In the genomic region with DNA sequence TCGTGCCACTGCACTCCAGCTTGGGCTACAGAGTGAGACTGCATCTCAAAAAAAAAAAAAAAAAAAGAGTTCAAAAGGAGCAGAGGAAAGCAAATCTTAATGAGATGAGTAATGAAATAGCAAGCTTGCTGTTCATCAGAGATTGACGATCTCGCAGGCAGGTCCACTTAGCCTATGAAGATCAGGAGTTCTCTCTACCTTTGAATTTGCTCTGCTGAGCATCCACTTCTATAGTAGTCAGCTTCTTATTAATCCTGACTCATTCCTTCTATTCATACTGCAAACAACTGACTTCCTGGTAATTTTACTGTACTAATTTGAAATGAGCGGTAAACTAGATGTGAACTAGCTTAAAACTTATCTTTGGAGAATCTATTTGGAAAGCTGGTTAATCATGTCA, we compare ENCODE assay signal across 26 cellular contexts.
DNase-seq lines count a peak whose midpoint lies in the region; ATAC-seq, FAIRE-seq and TF ChIP-seq lines count a peak whose summit lies in the region.
"Had no signal": no experiment of that assay in that cellular context is flagged by ENCODE, and none has a peak within 500 bp of the region (broad histone marks: within the 10 kb centered on the region; RNA-seq: fewer than 3 reads in every experiment).

No MANE protein-coding gene starts in this region.

- no peak for TF ChIP-seq POLR2A in GM12892 (IDR thresholded peaks at IDR 0.05; ENCODE audit: low read depth, low read length)

- POLR2A ChIA-PET in A673 (lab: Charles Lee; ENCODE audit: low non-redundant PET) (no interaction called here), Panc1 (lab: Charles Lee) (no interaction called here)

- no TSS peak for BruUV-seq in A673 (replicated peaks; lab: Mats Ljungman, UMichigan)
- no TSS peak for BruUV-seq in Panc1 (replicated peaks; lab: Mats Ljungman, UMichigan)

- peaks cover 21% of the 10 kb centered on the region for H3K27me3 Mint-ChIP-seq in central memory CD8-positive, alpha-beta T cell
- H3K27me3 Mint-ChIP-seq: activated naive CD4-positive, alpha-beta T cell treated with anti-CD3 and anti-CD28 coated beads, Interleukin-2, amount 10 ng/mL, durations not matched to agents 7 days and 5 days; memory B cell had no signal

- ATAC-seq in Panc1, result peak; percentile 88
- ATAC-seq in central memory CD8-positive, alpha-beta T cell (replicated peaks; ENCODE audit: extremely low read depth, poor library complexity, severe bottlenecking), result no peak
- no peak for ATAC-seq in upper lobe of right lung
- ATAC-seq: effector memory CD8-positive, alpha-beta T cell; left cardiac atrium had no signal

- TF ChIP-seq CTCF in A673 (conservative IDR thresholded peaks at IDR 0.05; ENCODE audit: low read depth, low read length) (no peak), Panc1 (IDR thresholded peaks at IDR 0.05) (no peak), upper lobe of right lung (IDR thresholded peaks at IDR 0.05) (no peak)

- peak overlapping the region; percentile 51 for H3K27ac Mint-ChIP-seq in central memory CD8-positive, alpha-beta T cell (ENCODE audit: low read depth)
- H3K27ac Mint-ChIP-seq: activated naive CD4-positive, alpha-beta T cell treated with anti-CD3 and anti-CD28 coated beads, Interleukin-2, amount 10 ng/mL, durations not matched to agents 7 days and 5 days; CD8-positive, alpha-beta memory T cell; effector memory CD8-positive, alpha-beta T cell; memory B cell had no signal

- peak; percentile 32 for DNase-seq in SIG-M5 treated with dmso at 0.1 percent for 504 hours (lab: John Stamatoyannopoulos, UW; ENCODE audit: unreplicated experiment)
- no peak for DNase-seq in SIG-M5 (lab: John Stamatoyannopoulos, UW)
- DNase-seq in A673 (ENCODE audit: low spot score), result peak; percentile 7
- peak; percentile 69 for DNase-seq in Panc1 (ENCODE audit: low read depth, low spot score)
- no peak for DNase-seq in central memory CD8-positive, alpha-beta T cell (ENCODE audit: low spot score in 2 of 2)
- no peak for DNase-seq in NCI-H1105 (lab: John Stamatoyannopoulos, UW)
- no peak for DNase-seq in upper lobe of right lung
- DNase-seq in GM12892 (ENCODE audit: insufficient read length), result no peak
- DNase-seq: activated naive CD4-positive, alpha-beta T cell treated with anti-CD3 and anti-CD28 coated beads, Interleukin-2, amount 10 ng/mL, durations not matched to agents 7 days and 5 days; CD8-positive, alpha-beta memory T cell; effector memory CD8-positive, alpha-beta T cell; KG1; left cardiac atrium; MV-4-11; NCI-H1694 treated with DMSO at 0.1 percent for 48 hours; NCI-H69; SJCRH30; small intestine; stimulated activated CD4-positive, alpha-beta T cell treated with anti-CD3 and anti-CD28 coated beads, Interleukin-4, amount 100 ng/mL, for 24 hours; stimulated activated naive CD4-positive, alpha-beta T cell treated with Interleukin-2 at 50 U/mL for 16 hours; T-helper 1 cell; thyroid gland had no signal

- intact Hi-C loops in A673 (cut with micrococcal nuclease; ENCODE audit: unreplicated experiment) (no loop called here), Panc1 (cut with micrococcal nuclease; ENCODE audit: unreplicated experiment) (no loop called here), upper lobe of right lung (cut with DNase I) (no loop called here)

- H3K4me3 Mint-ChIP-seq in central memory CD8-positive, alpha-beta T cell, result no peak overlapping the region
- H3K4me3 Mint-ChIP-seq: activated naive CD4-positive, alpha-beta T cell treated with anti-CD3 and anti-CD28 coated beads, Interleukin-2, amount 10 ng/mL, durations not matched to agents 7 days and 5 days; CD8-positive, alpha-beta memory T cell; effector memory CD8-positive, alpha-beta T cell; memory B cell had no signal

- in situ Hi-C loops in Panc1 (cut with HindIII; ENCODE audit: low pct_unique_long_range_greater_than_20kb, low sequenced_read_pairs), result no loop called here

- H3K27ac ChIP-seq in A673 (ENCODE audit: low read depth, low read length, poor library complexity, severe bottlenecking) (no peak overlapping the region), Panc1 (ENCODE audit: low read length) (no peak overlapping the region), upper lobe of right lung (no peak overlapping the region)
- H3K27ac ChIP-seq: 22Rv1, ascending aorta, neutrophil, SJCRH30, thyroid gland had no signal

- FAIRE-seq in GM12892 (lab: Jason Lieb, UNC), result no peak
- FAIRE-seq: small intestine had no signal

- no peaks in the 10 kb centered on the region for H3K9me3 Mint-ChIP-seq in central memory CD8-positive, alpha-beta T cell
- H3K9me3 Mint-ChIP-seq: activated naive CD4-positive, alpha-beta T cell treated with anti-CD3 and anti-CD28 coated beads, Interleukin-2, amount 10 ng/mL, durations not matched to agents 7 days and 5 days; CD8-positive, alpha-beta memory T cell; effector memory CD8-positive, alpha-beta T cell had no signal

- CTCF ChIA-PET in A673 (lab: Charles Lee), result no interaction called here
- CTCF ChIA-PET in Panc1 (lab: Charles Lee), result no interaction called here

- no peaks in the 10 kb centered on the region for H3K4me1 Mint-ChIP-seq in central memory CD8-positive, alpha-beta T cell
- H3K4me1 Mint-ChIP-seq: activated naive CD4-positive, alpha-beta T cell treated with anti-CD3 and anti-CD28 coated beads, Interleukin-2, amount 10 ng/mL, durations not matched to agents 7 days and 5 days; memory B cell had no signal

- no peaks in the 10 kb centered on the region for H3K4me1 ChIP-seq in A673 (ENCODE audit: insufficient read depth, low read length, poor library complexity, severe bottlenecking)
- H3K4me1 ChIP-seq in Panc1 (ENCODE audit: control insufficient read depth, insufficient read depth, low read length), result no peaks in the 10 kb centered on the region
- no peaks in the 10 kb centered on the region for H3K4me1 ChIP-seq in upper lobe of right lung
- H3K4me1 ChIP-seq: ascending aorta, SJCRH30, thyroid gland had no signal

- H3K4me3 ChIP-seq in A673 (ENCODE audit: low read depth, low read length, poor library complexity, severe bottlenecking) (no peak overlapping the region), Panc1 (ENCODE audit: low read depth in 2 of 2, low read length in 2 of 2) (no peak overlapping the region), upper lobe of right lung (no peak overlapping the region)
- H3K4me3 ChIP-seq: ascending aorta, SJCRH30, thyroid gland had no signal

- H3K27me3 ChIP-seq in A673 (replicated peaks; ENCODE audit: insufficient read depth, low read depth, low read length, poor library complexity) (no peaks in the 10 kb centered on the region), Panc1 (ENCODE audit: control insufficient read depth, insufficient read depth, low read length) (no peaks in the 10 kb centered on the region), upper lobe of right lung (no peaks in the 10 kb centered on the region)
- H3K27me3 ChIP-seq: ascending aorta, neutrophil, SJCRH30, thyroid gland had no signal

- no peaks in the 10 kb centered on the region for H3K9me3 ChIP-seq in A673 (ENCODE audit: low read depth, low read length, poor library complexity, severe bottlenecking)
- H3K9me3 ChIP-seq in Panc1 (ENCODE audit: control insufficient read depth, insufficient read depth, low read depth, low read length), result no peaks in the 10 kb centered on the region
- H3K9me3 ChIP-seq in upper lobe of right lung, result no peaks in the 10 kb centered on the region
- H3K9me3 ChIP-seq: ascending aorta, neutrophil, SJCRH30, thyroid gland had no signal

- H3K36me3 ChIP-seq in A673 (ENCODE audit: insufficient read depth, low read length, poor library complexity, severe bottlenecking), result no peaks in the 10 kb centered on the region
- no peaks in the 10 kb centered on the region for H3K36me3 ChIP-seq in Panc1 (ENCODE audit: control insufficient read depth, insufficient read depth, low read length)
- no peaks in the 10 kb centered on the region for H3K36me3 ChIP-seq in upper lobe of right lung
- H3K36me3 ChIP-seq: ascending aorta, neutrophil, SJCRH30, thyroid gland had no signal

- no peaks in the 10 kb centered on the region for H3K36me3 Mint-ChIP-seq in central memory CD8-positive, alpha-beta T cell (ENCODE audit: insufficient read depth)
- H3K36me3 Mint-ChIP-seq: activated naive CD4-positive, alpha-beta T cell treated with anti-CD3 and anti-CD28 coated beads, Interleukin-2, amount 10 ng/mL, durations not matched to agents 7 days and 5 days; CD8-positive, alpha-beta memory T cell; memory B cell had no signal

Comparison
In these comparisons a context has a peak if more than half of its experiments do, and no peak if none do; other contexts are left out.
1. DNase-seq: peak in SIG-M5 treated with dmso at 0.1 percent for 504 hours (single experiment), A673 (single experiment) and Panc1 (single experiment); none in SIG-M5 (single experiment), central memory CD8-positive, alpha-beta T cell (0 of 2), NCI-H1105 (single experiment), upper lobe of right lung (single experiment) and GM12892 (single experiment).